1 cellular context compared by ENCODE assay signal in the genomic region with DNA sequence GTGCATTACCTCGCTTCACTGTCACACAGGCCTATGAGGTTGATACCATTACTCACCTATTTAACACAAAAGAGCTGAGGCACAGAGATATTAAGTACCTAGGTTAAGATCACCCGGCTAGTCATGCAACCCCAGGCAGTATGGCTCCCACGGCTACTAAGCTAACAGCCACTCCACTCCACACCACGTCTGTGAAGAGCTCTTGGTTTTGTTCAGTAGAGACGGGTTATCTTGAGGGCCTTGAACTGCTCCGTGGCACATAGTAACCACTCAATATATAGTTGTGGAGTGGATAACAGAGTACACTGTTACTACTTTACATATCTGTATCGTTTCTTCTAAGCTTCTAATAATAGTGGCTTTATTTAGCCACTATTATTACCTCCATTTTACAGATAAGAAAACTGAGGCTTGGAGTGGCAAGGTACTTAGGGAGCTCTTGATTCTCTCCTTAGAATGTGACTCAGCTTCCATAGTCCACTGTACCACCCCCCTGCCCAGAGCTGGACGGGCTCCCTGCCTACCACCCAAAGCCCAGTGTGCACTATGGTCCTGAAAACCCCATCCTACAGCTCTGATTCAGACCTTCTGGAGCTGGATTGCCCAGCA.
TF ChIP-seq lines count a peak whose summit lies in the region.

No MANE protein-coding gene starts in this region.

TF ChIP-seq in H1, 55 proteins besides CTCF, POLR2A, EP300 and RAD21:
- TF ChIP-seq JUND (IDR thresholded peaks at IDR 0.05; ENCODE audit: low read length) (no peak), TCF12 (IDR thresholded peaks at IDR 0.05; ENCODE audit: low read depth, low read length) (no peak), TAF7 (optimal IDR thresholded peaks at IDR 0.05; ENCODE audit: borderline replicate concordance, low read depth, low read length) (no peak)
TF ChIP-seq in H1: peak in this region for 0.
